In the genomic region with DNA sequence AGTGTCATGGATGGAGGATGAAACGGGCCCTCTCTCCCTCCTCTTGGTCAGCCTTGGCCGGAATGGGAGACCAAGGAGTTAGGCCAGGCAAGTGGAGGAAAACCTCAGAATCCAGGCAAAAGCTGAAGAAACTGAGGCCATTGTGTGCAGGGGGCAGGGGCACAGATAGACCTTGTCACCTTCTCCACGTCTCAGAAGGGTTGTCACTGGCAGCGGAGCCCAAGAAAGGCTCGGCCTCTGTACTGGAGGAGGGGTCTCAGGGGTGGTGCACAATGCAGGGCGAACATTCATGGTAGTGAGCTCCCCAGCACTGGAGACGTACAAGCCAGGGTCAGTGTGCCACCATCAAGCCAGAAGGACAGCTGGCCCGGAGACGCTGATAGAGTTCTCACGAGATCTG, we compare ENCODE assay signal across 21 cellular contexts.
DNase-seq lines count a peak whose midpoint lies in the region; ATAC-seq and TF ChIP-seq lines count a peak whose summit lies in the region.
"Had no signal": no experiment of that assay in that cellular context is flagged by ENCODE, and none has a peak within 500 bp of the region (broad histone marks: within the 10 kb centered on the region; RNA-seq: fewer than 3 reads in every experiment).

No MANE protein-coding gene starts in this region.

- intact Hi-C loops in cardiac septum (cut with DNase I) (no loop called here), heart left ventricle (cut with DNase I) (no loop called here), transverse colon (cut with DNase I; ENCODE audit: low total_unique reads) (no loop called here)

- H3K4me3 Mint-ChIP-seq in endodermal cell = no peak overlapping the region
- H3K4me3 Mint-ChIP-seq: CD4-positive, CD25-positive, alpha-beta regulatory T cell had no signal

- H3K36me3 Mint-ChIP-seq in endodermal cell (ENCODE audit: low read depth) = no peaks in the 10 kb centered on the region
- H3K36me3 Mint-ChIP-seq: CD4-positive, CD25-positive, alpha-beta regulatory T cell had no signal

- no peak for ATAC-seq in heart left ventricle
- ATAC-seq: HCT116, Panc1 had no signal

- DNase-seq in cardiac septum (ENCODE audit: low spot score) (peak; percentile 53), heart left ventricle (no peak), endodermal cell (peak; percentile 20), mesenteric fat pad (ENCODE audit: low spot score) (peak; percentile 84), transverse colon (peak; percentile 3), NCI-H146 treated with DMSO at 0.1 percent for 48 hours (lab: John Stamatoyannopoulos, UW; ENCODE audit: unreplicated experiment) (no peak), cortex of kidney (lab: John Stamatoyannopoulos, UW) (no peak)
- DNase-seq in stimulated activated CD8-positive, alpha-beta memory T cell treated with anti-CD3 and anti-CD28 coated beads, Interleukin-4, amount 100 ng/mL, for 48 hours = no peak
- DNase-seq: CD4-positive, CD25-positive, alpha-beta regulatory T cell; DMS153; DND-41; IMR-90; KG1; MG63; NCI-H1105 treated with DMSO at 0.1 percent for 48 hours; NCI-H146; NCI-H2029; NCI-H69; SIG-M5 had no signal

- H3K4me1 Mint-ChIP-seq in endodermal cell = no peaks in the 10 kb centered on the region
- H3K4me1 Mint-ChIP-seq: CD4-positive, CD25-positive, alpha-beta regulatory T cell had no signal

- in situ Hi-C loops in transverse colon (cut with MboI; ENCODE audit: low pct_ligation_motif_present in 1 of 4, low pct_unique_long_range_greater_than_20kb in 1 of 4, low sequenced_read_pairs in 3 of 4) = no loop called here

- no peak overlapping the region for H3K4me3 ChIP-seq in heart left ventricle
- H3K4me3 ChIP-seq in endodermal cell (ENCODE audit: low read length) = no peak overlapping the region
- no peak overlapping the region for H3K4me3 ChIP-seq in transverse colon
- H3K4me3 ChIP-seq: MG63 had no signal

- no peaks in the 10 kb centered on the region for H3K36me3 ChIP-seq in heart left ventricle
- H3K36me3 ChIP-seq in endodermal cell (ENCODE audit: control insufficient read depth, insufficient read depth, low read length) = no peaks in the 10 kb centered on the region
- no peaks in the 10 kb centered on the region for H3K36me3 ChIP-seq in transverse colon
- H3K36me3 ChIP-seq: MG63 had no signal

- TF ChIP-seq EP300 in transverse colon (IDR thresholded peaks at IDR 0.05; ENCODE audit: low read depth) = no peak

- H3K9me3 Mint-ChIP-seq in endodermal cell = peaks cover 17% of the 10 kb centered on the region

- H3K9me3 ChIP-seq in heart left ventricle (peaks cover 0 to 20% (median 0%) of the 10 kb centered on the region in 12 donors), endodermal cell (ENCODE audit: control insufficient read depth, low read length) (no peaks in the 10 kb centered on the region), transverse colon (no peaks in the 10 kb centered on the region)
- H3K9me3 ChIP-seq: MG63 had no signal

- peaks cover 3% of the 10 kb centered on the region for H3K27me3 Mint-ChIP-seq in endodermal cell (ENCODE audit: insufficient read depth)
- H3K27me3 Mint-ChIP-seq: CD4-positive, CD25-positive, alpha-beta regulatory T cell had no signal

- H3K27ac Mint-ChIP-seq in endodermal cell = no peak overlapping the region
- H3K27ac Mint-ChIP-seq: CD4-positive, CD25-positive, alpha-beta regulatory T cell had no signal

- TF ChIP-seq CTCF in heart left ventricle (IDR thresholded peaks at IDR 0.05) = no peak
- no peak for TF ChIP-seq CTCF in endodermal cell (conservative IDR thresholded peaks at IDR 0.05)
- no peak for TF ChIP-seq CTCF in transverse colon (IDR thresholded peaks at IDR 0.05)

- WGBS in heart left ventricle, 4 donors = 66 to 82% (median 72%) methylated on average over 10 of the region's 10 CpGs
- WGBS in endodermal cell (ENCODE audit: insufficient coverage in 1 of 2, insufficient read length in 1 of 2), 2 experiments = 86 to 91% methylated on average over 10 of the region's 10 CpGs
- 72% methylated on average over 10 of the region's 10 CpGs; no CpG with 5 or more reads in 1 of the 2 donors for WGBS in transverse colon (ENCODE audit: low coverage in 1 of 2), 2 donors

- TF ChIP-seq POLR2A in heart left ventricle (IDR thresholded peaks at IDR 0.05) (no peak), transverse colon (IDR thresholded peaks at IDR 0.05) (no peak)

- H3K27me3 ChIP-seq in heart left ventricle (peaks cover 0 to 7% (median 0%) of the 10 kb centered on the region in 9 donors), endodermal cell (ENCODE audit: control insufficient read depth, insufficient read depth, low read length, poor library complexity, severe bottlenecking) (no peaks in the 10 kb centered on the region), transverse colon (no peaks in the 10 kb centered on the region)
- H3K27me3 ChIP-seq: MG63 had no signal

- H3K9ac ChIP-seq in endodermal cell (ENCODE audit: extremely low read depth, low read length, poor library complexity, severe bottlenecking) = no peak overlapping the region

- no peak overlapping the region for H3K27ac ChIP-seq in heart left ventricle
- no peak overlapping the region for H3K27ac ChIP-seq in endodermal cell (ENCODE audit: low read depth, low read length)
- H3K27ac ChIP-seq in transverse colon = no peak overlapping the region

- H3K4me1 ChIP-seq in heart left ventricle (no peaks in the 10 kb centered on the region), endodermal cell (ENCODE audit: control insufficient read depth, insufficient read depth, low read length) (no peaks in the 10 kb centered on the region), transverse colon (no peaks in the 10 kb centered on the region)

Comparison
In these comparisons a context has a peak if more than half of its experiments do, and no peak if none do; other contexts are left out.
1. DNase-seq: peak in cardiac septum (single experiment), endodermal cell (single experiment), mesenteric fat pad (single experiment) and transverse colon (single experiment); none in heart left ventricle (0 of 5), NCI-H146 treated with DMSO at 0.1 percent for 48 hours (single experiment), cortex of kidney (single experiment) and stimulated activated CD8-positive, alpha-beta memory T cell treated with anti-CD3 and anti-CD28 coated beads, Interleukin-4, amount 100 ng/mL, for 48 hours (single experiment).